Comparison of ENCODE assay signal across 1 cellular context in the genomic region with DNA sequence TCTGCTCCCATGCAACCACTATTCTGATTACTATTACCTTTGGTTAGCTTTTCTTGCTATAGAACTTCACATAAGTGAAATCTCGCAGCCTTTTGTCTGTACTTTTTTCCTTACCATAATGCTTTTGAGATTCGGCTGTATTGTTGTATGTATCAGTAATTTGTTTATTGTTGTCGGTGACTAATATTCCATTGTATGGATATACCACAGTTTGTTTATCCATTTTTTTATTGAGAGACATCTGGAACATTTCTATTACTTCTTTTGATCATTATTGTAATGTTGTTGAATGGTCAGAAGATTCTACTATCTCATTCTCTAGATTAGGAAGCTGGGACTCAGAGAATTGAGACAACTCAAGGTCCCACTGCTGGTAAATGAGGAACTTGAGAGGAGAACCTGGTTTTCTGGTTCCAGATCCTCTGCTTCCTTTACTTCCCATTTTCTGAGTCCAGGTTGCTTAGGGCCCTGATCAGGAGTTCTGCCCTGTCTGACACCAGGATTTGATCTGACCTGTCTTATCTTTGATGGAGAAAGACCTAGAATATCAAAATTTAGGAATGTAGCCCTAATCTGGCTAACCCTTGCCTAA.
TF ChIP-seq lines count a peak whose summit lies in the region.

No MANE protein-coding gene starts in this region.

TF ChIP-seq in SK-N-SH, 30 proteins besides CTCF, POLR2A, EP300 and RAD21 (continued from another document):
- TF ChIP-seq, protein P1, sequence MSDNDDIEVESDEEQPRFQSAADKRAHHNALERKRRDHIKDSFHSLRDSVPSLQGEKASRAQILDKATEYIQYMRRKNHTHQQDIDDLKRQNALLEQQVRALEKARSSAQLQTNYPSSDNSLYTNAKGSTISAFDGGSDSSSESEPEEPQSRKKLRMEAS (IDR thresholded peaks at IDR 0.05; ENCODE audit: low read depth): no peak
- TF ChIP-seq RCOR1 (IDR thresholded peaks at IDR 0.05; ENCODE audit: low read length) (no peak), TEAD4 (IDR thresholded peaks at IDR 0.05; ENCODE audit: borderline replicate concordance, insufficient read depth) (no peak), EZH2phosphoT487 (IDR thresholded peaks at IDR 0.05; ENCODE audit: borderline replicate concordance, low read depth) (no peak), CHD2 (IDR thresholded peaks at IDR 0.05; ENCODE audit: low read length, partially characterized antibody) (no peak), TCF12 (IDR thresholded peaks at IDR 0.05) (no peak), IRF3 (IDR thresholded peaks at IDR 0.05; ENCODE audit: low read depth, low read length) (no peak), TAF1 (IDR thresholded peaks at IDR 0.05; ENCODE audit: borderline replicate concordance, low read depth, low read length) (no peak), MXI1 (IDR thresholded peaks at IDR 0.05; ENCODE audit: low read depth, low read length) (no peak), FOXM1 (IDR thresholded peaks at IDR 0.05; ENCODE audit: low read depth) (no peak), USF1 (IDR thresholded peaks at IDR 0.05; ENCODE audit: borderline replicate concordance, low read depth) (no peak), JUND (IDR thresholded peaks at IDR 0.05) (no peak), FOSL2 (IDR thresholded peaks at IDR 0.05; ENCODE audit: borderline replicate concordance, low read depth) (no peak)
